14 cellular contexts compared by ENCODE assay signal in the genomic region with DNA sequence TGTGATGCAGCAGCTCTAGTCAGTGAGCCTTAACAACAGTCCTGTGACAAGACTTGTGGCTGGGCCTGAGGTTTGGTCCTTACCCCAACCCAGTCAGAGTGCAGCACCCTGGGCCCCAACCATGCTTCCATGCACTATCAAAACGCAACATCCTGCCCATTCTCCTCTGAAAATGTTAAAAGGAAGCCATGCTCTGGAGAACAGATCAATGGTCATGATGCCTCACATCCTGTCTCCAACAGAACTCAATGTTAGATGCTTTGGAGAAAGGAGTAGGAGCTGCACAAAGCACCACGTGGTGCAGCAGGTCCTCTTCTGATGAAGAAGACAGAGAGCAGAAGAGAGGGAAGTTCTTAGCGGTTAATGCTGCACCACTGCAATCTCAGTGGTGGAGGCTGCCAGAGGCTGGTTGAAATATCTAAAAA. TPM values are rescaled to one million over a fixed set of nuclear protein-coding genes. Genes with fewer than 3 reads are reported as not detected.
DNase-seq lines count a peak whose midpoint lies in the region; ATAC-seq and FAIRE-seq lines count a peak whose summit lies in the region.
"Had no signal": no experiment of that assay in that cellular context is flagged by ENCODE, and none has a peak within 500 bp of the region (broad histone marks: within the 10 kb centered on the region; RNA-seq: fewer than 3 reads in every experiment).

No MANE protein-coding gene starts in this region.

- no peak overlapping the region for H3K4me3 Mint-ChIP-seq in activated T-helper 17 cell treated with anti-CD3 and anti-CD28 coated beads, Interleukin-2, amount 50 U/mL, for 72 hours

- no peaks in the 10 kb centered on the region for H3K27me3 Mint-ChIP-seq in activated T-helper 17 cell treated with anti-CD3 and anti-CD28 coated beads, Interleukin-2, amount 50 U/mL, for 72 hours

- no peak for FAIRE-seq in HTR-8/SVneo (lab: Jason Lieb, UNC)
- FAIRE-seq: bronchial epithelial cell had no signal

- no peaks in the 10 kb centered on the region for H3K9me3 Mint-ChIP-seq in activated T-helper 17 cell treated with anti-CD3 and anti-CD28 coated beads, Interleukin-2, amount 50 U/mL, for 72 hours

- no peaks in the 10 kb centered on the region for H3K36me3 Mint-ChIP-seq in activated T-helper 17 cell treated with anti-CD3 and anti-CD28 coated beads, Interleukin-2, amount 50 U/mL, for 72 hours (ENCODE audit: low read depth)

- H3K4me1 Mint-ChIP-seq in activated T-helper 17 cell treated with anti-CD3 and anti-CD28 coated beads, Interleukin-2, amount 50 U/mL, for 72 hours, result peaks cover 23% of the 10 kb centered on the region

- peak overlapping the region; percentile 5 for H3K27ac Mint-ChIP-seq in activated T-helper 17 cell treated with anti-CD3 and anti-CD28 coated beads, Interleukin-2, amount 50 U/mL, for 72 hours

- ATAC-seq in HG03457 (IDR thresholded peaks at IDR 0.05; ENCODE audit: unreplicated experiment), result peak; percentile 27
- peak; percentile 70 for ATAC-seq in activated T-helper 17 cell treated with anti-CD3 and anti-CD28 coated beads, Interleukin-2, amount 50 U/mL, for 72 hours (replicated peaks)
- no peak for ATAC-seq in GM19463 (IDR thresholded peaks at IDR 0.05; ENCODE audit: unreplicated experiment)
- ATAC-seq: psoas muscle, Right ventricle myocardium inferior had no signal

- peak; percentile 43 for DNase-seq in stimulated activated CD4-positive, alpha-beta T cell treated with anti-CD3 and anti-CD28 coated beads, Interleukin-1b, Interleukin-23, amount 100 ng/mL, for 48 hours
- no peak for DNase-seq in stimulated activated CD4-positive, alpha-beta T cell treated with anti-CD3 and anti-CD28 coated beads, Interleukin-12 subunit alpha, Interleukin-12 subunit beta, amount 100 ng/mL, for 4 hours
- DNase-seq in LoVo (ENCODE audit: low spot score) (no peak), NCI-H1417 treated with DMSO at 0.1 percent for 48 hours (lab: John Stamatoyannopoulos, UW) (no peak), HTR-8/SVneo (ENCODE audit: insufficient read length, low spot score) (no peak)
- DNase-seq: activated CD4-positive, CD25-positive, alpha-beta regulatory T cell treated with anti-CD3 and anti-CD28 coated beads, Interleukin-2, amount 50 U/mL, for 72 hours; foreskin fibroblast; left ventricle myocardium inferior; psoas muscle had no signal

RNA-seq across cellular contexts. Expression of a gene that starts 41.9 kb away (rescaled TPM):
- total RNA-seq in activated T-helper 17 cell treated with anti-CD3 and anti-CD28 coated beads, Interleukin-2, amount 50 U/mL, for 72 hours, result 1 to 10 TPM; 1.7 to 5.4 TPM
